ENCODE assay signal across 1 cellular context in the genomic region with DNA sequence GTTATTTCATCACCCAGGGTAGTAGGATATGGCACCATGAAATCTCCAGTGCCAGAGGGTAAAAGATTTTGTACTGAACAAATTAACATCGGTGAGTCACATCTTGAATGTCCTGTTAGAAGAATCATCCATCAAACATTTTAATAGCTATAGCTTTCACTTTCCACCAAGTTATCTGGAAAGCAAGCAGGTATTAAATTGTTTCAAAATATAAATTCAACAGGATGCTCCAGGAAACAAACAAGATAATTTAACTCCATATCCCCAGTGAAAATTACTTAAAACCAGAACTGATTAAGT.
TF ChIP-seq lines count a peak whose summit lies in the region.

No MANE protein-coding gene starts in this region.

TF ChIP-seq in SK-N-SH, 30 proteins besides CTCF, POLR2A, EP300 and RAD21 (continued from another document):
- TF ChIP-seq, protein P1, sequence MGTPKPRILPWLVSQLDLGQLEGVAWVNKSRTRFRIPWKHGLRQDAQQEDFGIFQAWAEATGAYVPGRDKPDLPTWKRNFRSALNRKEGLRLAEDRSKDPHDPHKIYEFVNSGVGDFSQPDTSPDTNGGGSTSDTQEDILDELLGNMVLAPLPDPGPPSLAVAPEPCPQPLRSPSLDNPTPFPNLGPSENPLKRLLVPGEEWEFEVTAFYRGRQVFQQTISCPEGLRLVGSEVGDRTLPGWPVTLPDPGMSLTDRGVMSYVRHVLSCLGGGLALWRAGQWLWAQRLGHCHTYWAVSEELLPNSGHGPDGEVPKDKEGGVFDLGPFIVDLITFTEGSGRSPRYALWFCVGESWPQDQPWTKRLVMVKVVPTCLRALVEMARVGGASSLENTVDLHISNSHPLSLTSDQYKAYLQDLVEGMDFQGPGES (IDR thresholded peaks at IDR 0.05; ENCODE audit: low read depth, low read length), result no peak
- TF ChIP-seq RFX5 (IDR thresholded peaks at IDR 0.05; ENCODE audit: low read length), result no peak
- no peak for TF ChIP-seq TAF1 (IDR thresholded peaks at IDR 0.05; ENCODE audit: borderline replicate concordance, low read depth, low read length)
- TF ChIP-seq MXI1 (IDR thresholded peaks at IDR 0.05; ENCODE audit: low read depth, low read length), result peak; percentile 48; the same call in 1 of the 2 replicates
- TF ChIP-seq POLR2AphosphoS5 (IDR thresholded peaks at IDR 0.05; ENCODE audit: low read depth, low read length), result peak; percentile 65; the same call in 1 of the 2 replicates
- TF ChIP-seq, protein P2, sequence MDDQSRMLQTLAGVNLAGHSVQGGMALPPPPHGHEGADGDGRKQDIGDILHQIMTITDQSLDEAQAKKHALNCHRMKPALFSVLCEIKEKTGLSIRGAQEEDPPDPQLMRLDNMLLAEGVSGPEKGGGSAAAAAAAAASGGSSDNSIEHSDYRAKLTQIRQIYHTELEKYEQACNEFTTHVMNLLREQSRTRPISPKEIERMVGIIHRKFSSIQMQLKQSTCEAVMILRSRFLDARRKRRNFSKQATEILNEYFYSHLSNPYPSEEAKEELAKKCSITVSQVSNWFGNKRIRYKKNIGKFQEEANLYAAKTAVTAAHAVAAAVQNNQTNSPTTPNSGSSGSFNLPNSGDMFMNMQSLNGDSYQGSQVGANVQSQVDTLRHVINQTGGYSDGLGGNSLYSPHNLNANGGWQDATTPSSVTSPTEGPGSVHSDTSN (IDR thresholded peaks at IDR 0.05), result peak; percentile 87
- TF ChIP-seq, protein P3, sequence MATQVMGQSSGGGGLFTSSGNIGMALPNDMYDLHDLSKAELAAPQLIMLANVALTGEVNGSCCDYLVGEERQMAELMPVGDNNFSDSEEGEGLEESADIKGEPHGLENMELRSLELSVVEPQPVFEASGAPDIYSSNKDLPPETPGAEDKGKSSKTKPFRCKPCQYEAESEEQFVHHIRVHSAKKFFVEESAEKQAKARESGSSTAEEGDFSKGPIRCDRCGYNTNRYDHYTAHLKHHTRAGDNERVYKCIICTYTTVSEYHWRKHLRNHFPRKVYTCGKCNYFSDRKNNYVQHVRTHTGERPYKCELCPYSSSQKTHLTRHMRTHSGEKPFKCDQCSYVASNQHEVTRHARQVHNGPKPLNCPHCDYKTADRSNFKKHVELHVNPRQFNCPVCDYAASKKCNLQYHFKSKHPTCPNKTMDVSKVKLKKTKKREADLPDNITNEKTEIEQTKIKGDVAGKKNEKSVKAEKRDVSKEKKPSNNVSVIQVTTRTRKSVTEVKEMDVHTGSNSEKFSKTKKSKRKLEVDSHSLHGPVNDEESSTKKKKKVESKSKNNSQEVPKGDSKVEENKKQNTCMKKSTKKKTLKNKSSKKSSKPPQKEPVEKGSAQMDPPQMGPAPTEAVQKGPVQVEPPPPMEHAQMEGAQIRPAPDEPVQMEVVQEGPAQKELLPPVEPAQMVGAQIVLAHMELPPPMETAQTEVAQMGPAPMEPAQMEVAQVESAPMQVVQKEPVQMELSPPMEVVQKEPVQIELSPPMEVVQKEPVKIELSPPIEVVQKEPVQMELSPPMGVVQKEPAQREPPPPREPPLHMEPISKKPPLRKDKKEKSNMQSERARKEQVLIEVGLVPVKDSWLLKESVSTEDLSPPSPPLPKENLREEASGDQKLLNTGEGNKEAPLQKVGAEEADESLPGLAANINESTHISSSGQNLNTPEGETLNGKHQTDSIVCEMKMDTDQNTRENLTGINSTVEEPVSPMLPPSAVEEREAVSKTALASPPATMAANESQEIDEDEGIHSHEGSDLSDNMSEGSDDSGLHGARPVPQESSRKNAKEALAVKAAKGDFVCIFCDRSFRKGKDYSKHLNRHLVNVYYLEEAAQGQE (IDR thresholded peaks at IDR 0.05; ENCODE audit: low read depth, low read length), result no peak
- TF ChIP-seq TCF12 (IDR thresholded peaks at IDR 0.05), result peak; percentile 74
- TF ChIP-seq EZH2phosphoT487 (IDR thresholded peaks at IDR 0.05; ENCODE audit: borderline replicate concordance, low read depth), result no peak
- no peak for TF ChIP-seq SMC3 (IDR thresholded peaks at IDR 0.05; ENCODE audit: low read depth, low read length)
- TF ChIP-seq, protein P4, sequence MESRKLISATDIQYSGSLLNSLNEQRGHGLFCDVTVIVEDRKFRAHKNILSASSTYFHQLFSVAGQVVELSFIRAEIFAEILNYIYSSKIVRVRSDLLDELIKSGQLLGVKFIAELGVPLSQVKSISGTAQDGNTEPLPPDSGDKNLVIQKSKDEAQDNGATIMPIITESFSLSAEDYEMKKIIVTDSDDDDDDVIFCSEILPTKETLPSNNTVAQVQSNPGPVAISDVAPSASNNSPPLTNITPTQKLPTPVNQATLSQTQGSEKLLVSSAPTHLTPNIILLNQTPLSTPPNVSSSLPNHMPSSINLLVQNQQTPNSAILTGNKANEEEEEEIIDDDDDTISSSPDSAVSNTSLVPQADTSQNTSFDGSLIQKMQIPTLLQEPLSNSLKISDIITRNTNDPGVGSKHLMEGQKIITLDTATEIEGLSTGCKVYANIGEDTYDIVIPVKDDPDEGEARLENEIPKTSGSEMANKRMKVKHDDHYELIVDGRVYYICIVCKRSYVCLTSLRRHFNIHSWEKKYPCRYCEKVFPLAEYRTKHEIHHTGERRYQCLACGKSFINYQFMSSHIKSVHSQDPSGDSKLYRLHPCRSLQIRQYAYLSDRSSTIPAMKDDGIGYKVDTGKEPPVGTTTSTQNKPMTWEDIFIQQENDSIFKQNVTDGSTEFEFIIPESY (IDR thresholded peaks at IDR 0.05; ENCODE audit: borderline replicate concordance, low read depth), result no peak
- no peak for TF ChIP-seq RCOR1 (IDR thresholded peaks at IDR 0.05; ENCODE audit: low read length)
- TF ChIP-seq NRF1 (IDR thresholded peaks at IDR 0.05; ENCODE audit: low read depth, low read length), result no peak
- TF ChIP-seq YY1 (IDR thresholded peaks at IDR 0.05; ENCODE audit: low read depth), result peak; percentile 43; the same call in 1 of the 2 replicates
- TF ChIP-seq TEAD4 (IDR thresholded peaks at IDR 0.05; ENCODE audit: borderline replicate concordance, insufficient read depth), result peak; percentile 25; the same call in 1 of the 2 replicates
- TF ChIP-seq JUND (IDR thresholded peaks at IDR 0.05), result peak; percentile 85
- TF ChIP-seq, protein P5, sequence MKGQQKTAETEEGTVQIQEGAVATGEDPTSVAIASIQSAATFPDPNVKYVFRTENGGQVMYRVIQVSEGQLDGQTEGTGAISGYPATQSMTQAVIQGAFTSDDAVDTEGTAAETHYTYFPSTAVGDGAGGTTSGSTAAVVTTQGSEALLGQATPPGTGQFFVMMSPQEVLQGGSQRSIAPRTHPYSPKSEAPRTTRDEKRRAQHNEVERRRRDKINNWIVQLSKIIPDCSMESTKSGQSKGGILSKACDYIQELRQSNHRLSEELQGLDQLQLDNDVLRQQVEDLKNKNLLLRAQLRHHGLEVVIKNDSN (IDR thresholded peaks at IDR 0.05; ENCODE audit: borderline replicate concordance, low read depth), result no peak
